Comparison of ENCODE assay signal across 21 cellular contexts in genomic region chr10:3169738-3170137, GRCh38. TPM values are rescaled to one million over a fixed set of nuclear protein-coding genes. Genes with fewer than 3 reads are reported as not detected.
DNase-seq lines count a peak whose midpoint lies in the region; ATAC-seq, FAIRE-seq and TF ChIP-seq lines count a peak whose summit lies in the region.
"Had no signal": no experiment of that assay in that cellular context is flagged by ENCODE, and none has a peak within 500 bp of the region (broad histone marks: within the 10 kb centered on the region; RNA-seq: fewer than 3 reads in every experiment).

No MANE protein-coding gene starts in this region.

- peaks cover 9% of the 10 kb centered on the region for H3K4me1 Mint-ChIP-seq in activated T-helper 17 cell treated with anti-CD3 and anti-CD28 coated beads, Interleukin-2, amount 50 U/mL, for 72 hours
- no peaks in the 10 kb centered on the region for H3K4me1 Mint-ChIP-seq in endodermal cell

- no peak overlapping the region for H2AK5ac ChIP-seq in mesenchymal stem cell (ENCODE audit: low read length, severe bottlenecking)

- peak overlapping the region; percentile 76 for H3K4me3 Mint-ChIP-seq in activated T-helper 17 cell treated with anti-CD3 and anti-CD28 coated beads, Interleukin-2, amount 50 U/mL, for 72 hours
- no peak overlapping the region for H3K4me3 Mint-ChIP-seq in endodermal cell
- H3K4me3 Mint-ChIP-seq: CD8-positive, alpha-beta T cell had no signal

- H4K8ac ChIP-seq in mesenchymal stem cell (ENCODE audit: low read length), result no peak overlapping the region

- no peak overlapping the region for H2BK15ac ChIP-seq in mesenchymal stem cell (ENCODE audit: low read depth, poor library complexity, severe bottlenecking)

- no peak for FAIRE-seq in GM12891 (lab: Jason Lieb, UNC)
- FAIRE-seq: D721Med had no signal

- H3K79me1 ChIP-seq in mesenchymal stem cell (replicated peaks; ENCODE audit: low read length, poor library complexity, severe bottlenecking), result peaks cover 25% of the 10 kb centered on the region

- peak overlapping the region; percentile 83 for H3K4me2 ChIP-seq in skeletal muscle satellite cell (ENCODE audit: low read length)
- H3K4me2 ChIP-seq in mesenchymal stem cell (ENCODE audit: low read length, poor library complexity, severe bottlenecking), result no peak overlapping the region
- H3K4me2 ChIP-seq: KMS-11 had no signal

- no peak for TF ChIP-seq POLR2A in GM12891 (IDR thresholded peaks at IDR 0.05; ENCODE audit: low read depth, low read length)

- no peak overlapping the region for H3K18ac ChIP-seq in mesenchymal stem cell (ENCODE audit: low read depth in 1 of 2, low read length in 2 of 2)

- H2BK12ac ChIP-seq in mesenchymal stem cell (ENCODE audit: low read length in 2 of 2), result no peak overlapping the region

- H3K9me3 Mint-ChIP-seq in activated T-helper 17 cell treated with anti-CD3 and anti-CD28 coated beads, Interleukin-2, amount 50 U/mL, for 72 hours, result no peaks in the 10 kb centered on the region
- H3K9me3 Mint-ChIP-seq in endodermal cell, result peaks cover 1% of the 10 kb centered on the region
- H3K9me3 Mint-ChIP-seq: CD8-positive, alpha-beta T cell had no signal

- H3K27me3 ChIP-seq in endodermal cell (ENCODE audit: control insufficient read depth, insufficient read depth, low read length, poor library complexity, severe bottlenecking) (no peaks in the 10 kb centered on the region), skeletal muscle satellite cell (ENCODE audit: control insufficient read depth, insufficient read depth, low read length) (peaks cover under 1% of the 10 kb centered on the region), mesenchymal stem cell (ENCODE audit: control insufficient read depth in 1 of 2, insufficient read depth in 1 of 2, low read length in 2 of 2) (no peaks in the 10 kb centered on the region)
- H3K27me3 ChIP-seq: BLaER1 treated with 17β-estradiol and CSF1 and Interleukin-3, amounts not matched to agents 10 nM and 100 nM had no signal

- no peak overlapping the region for H2BK5ac ChIP-seq in mesenchymal stem cell (ENCODE audit: low read depth, low read length, poor library complexity, severe bottlenecking)

- H2BK120ac ChIP-seq in mesenchymal stem cell (ENCODE audit: low read depth, low read length), result no peak overlapping the region

- H3K4me1 ChIP-seq in endodermal cell (ENCODE audit: control insufficient read depth, insufficient read depth, low read length), result no peaks in the 10 kb centered on the region
- H3K4me1 ChIP-seq in skeletal muscle satellite cell (ENCODE audit: control insufficient read depth, insufficient read depth, low read length), result peaks cover 19% of the 10 kb centered on the region
- H3K4me1 ChIP-seq in mesenchymal stem cell (ENCODE audit: control insufficient read depth, insufficient read depth, low read depth, low read length), result peaks cover 23% of the 10 kb centered on the region

- H3K36me3 ChIP-seq in endodermal cell (ENCODE audit: control insufficient read depth, insufficient read depth, low read length) (peaks cover 47% of the 10 kb centered on the region), skeletal muscle satellite cell (ENCODE audit: insufficient read depth, low read length) (peaks cover 51% of the 10 kb centered on the region), mesenchymal stem cell (ENCODE audit: control insufficient read depth in 1 of 2, insufficient read depth in 2 of 2, low read depth in 1 of 2, low read length in 2 of 2) (peaks cover 37 to 58% of the 10 kb centered on the region in 2 experiments)

- DNase-seq in DMS53 treated with DMSO at 0.1 percent for 48 hours (lab: John Stamatoyannopoulos, UW; ENCODE audit: unreplicated experiment) (peak; percentile 2), endodermal cell (peak; percentile 31), GM12891 (ENCODE audit: insufficient read length, low spot score) (no peak), mesenchymal stem cell (no peak)
- DNase-seq: CD8-positive, alpha-beta T cell; DND-41; GM23248; NCI-H1417; NCI-H1930; NCI-H2171 treated with DMSO at 0.1 percent for 48 hours; NCI-H82; OCI-M1; SHP77; SK-N-SH had no signal

- H4K91ac ChIP-seq in mesenchymal stem cell (ENCODE audit: low read length), result no peak overlapping the region

- no peak overlapping the region for H3K27ac ChIP-seq in endodermal cell (ENCODE audit: low read depth, low read length)
- H3K27ac ChIP-seq in mesenchymal stem cell (ENCODE audit: low read length, poor library complexity, severe bottlenecking), result no peak overlapping the region
- H3K27ac ChIP-seq: BLaER1 treated with 17β-estradiol and CSF1 and Interleukin-3, amounts not matched to agents 10 nM and 100 nM; GM23248; KMS-11 had no signal

- 95% methylated on average over 10 of the region's 10 CpGs for WGBS in endodermal cell (ENCODE audit: insufficient coverage in 1 of 2, insufficient read length in 1 of 2), 2 experiments
- 95% methylated on average over 10 of the region's 10 CpGs for WGBS in mesenchymal stem cell

- no peak overlapping the region for H3K14ac ChIP-seq in mesenchymal stem cell (ENCODE audit: low read length in 2 of 2)

- no peak overlapping the region for H3K23ac ChIP-seq in mesenchymal stem cell (ENCODE audit: low read length in 2 of 2)

- no peak overlapping the region for H3K27ac Mint-ChIP-seq in activated T-helper 17 cell treated with anti-CD3 and anti-CD28 coated beads, Interleukin-2, amount 50 U/mL, for 72 hours
- H3K27ac Mint-ChIP-seq in endodermal cell, result no peak overlapping the region
- H3K27ac Mint-ChIP-seq: CD8-positive, alpha-beta T cell had no signal

- no peak for ATAC-seq in activated T-helper 17 cell treated with anti-CD3 and anti-CD28 coated beads, Interleukin-2, amount 50 U/mL, for 72 hours (replicated peaks)
- ATAC-seq in GM19467 (IDR thresholded peaks at IDR 0.05; ENCODE audit: unreplicated experiment), result no peak
- ATAC-seq: CD8-positive, alpha-beta T cell had no signal

- H2AFZ ChIP-seq in mesenchymal stem cell (ENCODE audit: low read depth, low read length), result no peak overlapping the region
- H2AFZ ChIP-seq: GM23248 had no signal

- H3K9me3 ChIP-seq in endodermal cell (ENCODE audit: control insufficient read depth, low read length) (no peaks in the 10 kb centered on the region), skeletal muscle satellite cell (replicated peaks; ENCODE audit: low read length) (no peaks in the 10 kb centered on the region), mesenchymal stem cell (ENCODE audit: control insufficient read depth, low read length) (no peaks in the 10 kb centered on the region)
- H3K9me3 ChIP-seq: HAP-1, SK-N-SH had no signal

- H3K9ac ChIP-seq in endodermal cell (ENCODE audit: extremely low read depth, low read length, poor library complexity, severe bottlenecking), result no peak overlapping the region
- H3K9ac ChIP-seq in skeletal muscle satellite cell (ENCODE audit: low read depth, low read length), result peak overlapping the region; percentile 14
- no peak overlapping the region for H3K9ac ChIP-seq in mesenchymal stem cell (ENCODE audit: low read length)
- H3K9ac ChIP-seq: BLaER1 treated with 17β-estradiol and CSF1 and Interleukin-3, amounts not matched to agents 10 nM and 100 nM; GM23248; KMS-11; SK-N-SH had no signal

- no peaks in the 10 kb centered on the region for H3K27me3 Mint-ChIP-seq in activated T-helper 17 cell treated with anti-CD3 and anti-CD28 coated beads, Interleukin-2, amount 50 U/mL, for 72 hours
- no peaks in the 10 kb centered on the region for H3K27me3 Mint-ChIP-seq in endodermal cell (ENCODE audit: insufficient read depth)

- no peak for TF ChIP-seq CTCF in endodermal cell (conservative IDR thresholded peaks at IDR 0.05)

- H3K4me3 ChIP-seq in endodermal cell (ENCODE audit: low read length), result no peak overlapping the region
- no peak overlapping the region for H3K4me3 ChIP-seq in skeletal muscle satellite cell (ENCODE audit: low read length)
- no peak overlapping the region for H3K4me3 ChIP-seq in mesenchymal stem cell (ENCODE audit: insufficient read depth in 1 of 2, low read depth in 1 of 2, low read length in 2 of 2)
- H3K4me3 ChIP-seq: GM23248, HAP-1 had no signal

- no peak overlapping the region for H3K4ac ChIP-seq in mesenchymal stem cell (ENCODE audit: low read depth in 1 of 2, low read length in 2 of 2)

- peaks cover 76% of the 10 kb centered on the region for H3K36me3 Mint-ChIP-seq in activated T-helper 17 cell treated with anti-CD3 and anti-CD28 coated beads, Interleukin-2, amount 50 U/mL, for 72 hours (ENCODE audit: low read depth)
- H3K36me3 Mint-ChIP-seq in endodermal cell (ENCODE audit: low read depth), result peaks cover 40% of the 10 kb centered on the region

TF ChIP-seq in GM12891, 5 proteins besides CTCF, POLR2A, EP300 and RAD21:
- TF ChIP-seq SPI1 (IDR thresholded peaks at IDR 0.05; ENCODE audit: low read depth, low read length) (no peak), TAF1 (IDR thresholded peaks at IDR 0.05; ENCODE audit: low read depth, low read length) (no peak), POU2F2 (IDR thresholded peaks at IDR 0.05; ENCODE audit: low read depth, low read length) (no peak), PAX5 (IDR thresholded peaks at IDR 0.05; ENCODE audit: insufficient read depth, low read length, severe bottlenecking) (no peak), POLR2AphosphoS5 (IDR thresholded peaks at IDR 0.05; ENCODE audit: low read depth, low read length) (no peak)

RNA-seq across cellular contexts. Expression of gene PITRM1, which starts 2.8 kb away (rescaled TPM):
- total RNA-seq in activated T-helper 17 cell treated with anti-CD3 and anti-CD28 coated beads, Interleukin-2, amount 50 U/mL, for 72 hours, result 100 to 1,000 TPM; 160 to 169 TPM
- 10 to 100 TPM; 45.3 to 50.2 TPM for total RNA-seq in endodermal cell
- polyA plus RNA-seq in endodermal cell (2013, experiment 1 of 2), result 47.0 TPM
- 39.2 TPM for polyA plus RNA-seq in endodermal cell (2013, experiment 2 of 2)
- 102 and 109 TPM in 2 replicates for total RNA-seq in skeletal muscle satellite cell (2012; rRNA removed)
- polyA plus RNA-seq in GM12891 (2012; ENCODE audit: low read depth, missing spikeins), result 43.0 TPM
- polyA plus RNA-seq in mesenchymal stem cell (2013, experiment 1 of 2), result 53.6 TPM
- 50.9 TPM for polyA plus RNA-seq in mesenchymal stem cell (2013, experiment 2 of 2)

Comparison
In these comparisons a context has a peak if more than half of its experiments do, and no peak if none do; other contexts are left out.
1. DNase-seq: peak in DMS53 treated with DMSO at 0.1 percent for 48 hours (single experiment) and endodermal cell (single experiment); none in GM12891 (single experiment) and mesenchymal stem cell (single experiment).